In the genomic region with DNA sequence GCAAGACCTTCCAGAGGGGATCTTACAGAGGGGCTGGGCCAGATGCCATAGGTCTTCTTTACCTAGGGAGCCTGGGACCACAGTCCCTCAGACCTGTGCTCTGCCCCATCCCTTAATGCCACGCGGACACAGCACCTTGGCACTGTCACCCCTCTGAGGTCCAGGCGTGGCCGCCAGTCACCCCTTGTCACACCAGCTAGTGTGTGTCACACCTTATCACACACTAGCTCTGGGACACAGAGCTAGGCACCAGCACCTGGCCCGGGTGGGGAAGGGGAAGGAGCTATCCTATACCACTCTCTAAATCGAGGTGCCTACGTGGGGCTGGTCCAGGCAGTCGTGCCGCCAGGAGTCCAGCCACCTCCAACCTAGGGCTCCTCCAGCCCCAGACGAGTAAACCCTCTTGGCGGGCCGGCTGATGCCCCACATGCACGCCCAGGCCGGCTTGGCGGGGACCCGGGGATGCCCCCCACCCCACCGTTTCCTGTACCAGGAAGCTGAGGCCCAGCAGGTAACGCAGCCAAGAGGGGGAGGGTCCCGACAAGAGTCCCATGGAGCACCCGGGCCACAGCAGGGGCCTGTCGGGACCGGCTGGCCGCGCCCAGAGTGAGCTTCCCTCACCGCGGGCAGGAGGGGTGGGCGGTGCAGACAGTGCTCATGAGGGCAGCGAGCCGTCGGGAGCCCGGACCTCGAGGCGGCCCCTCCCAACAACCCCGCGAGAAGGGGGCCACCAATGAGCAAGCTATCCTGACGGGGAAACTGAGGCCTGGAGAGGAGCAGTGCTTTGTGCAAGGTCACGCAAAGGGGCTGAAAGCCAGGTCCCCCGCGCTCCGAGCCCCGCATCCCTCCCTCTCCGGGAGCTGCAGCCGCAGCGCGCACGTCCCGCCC, we compare ENCODE assay signal across 8 cellular contexts. TPM values are rescaled to one million over a fixed set of nuclear protein-coding genes. Genes with fewer than 3 reads are reported as not detected.
DNase-seq lines count a peak whose midpoint lies in the region; ATAC-seq, FAIRE-seq and TF ChIP-seq lines count a peak whose summit lies in the region.

No MANE protein-coding gene starts in this region.

- H3K9ac ChIP-seq in HepG2 (ENCODE audit: insufficient read depth, low read depth, low read length) = peak overlapping the region; percentile 79

- H3K27me3 Mint-ChIP-seq in central memory CD8-positive, alpha-beta T cell = no peaks in the 10 kb centered on the region

- no peaks in the 10 kb centered on the region for H4K20me1 ChIP-seq in HepG2 (ENCODE audit: insufficient read depth, low read length)

- POLR2A ChIA-PET in HEK293T (lab: Yijun Ruan, JAX) (interaction anchor here (0.6 to 1.2 kb wide), 4 partner anchors 64 to 270 kb away, joined by 3 to 4 read pairs (median 3); a partner anchor contains a TSS), HepG2 (lab: Yijun Ruan, JAX) (interaction anchor here (0.9 to 3.6 kb wide), 11 partner anchors 9 to 209 kb away, joined by 3 to 24 read pairs (median 5); a partner anchor contains a TSS)

- peak overlapping the region; percentile 65 for H3K27ac Mint-ChIP-seq in central memory CD8-positive, alpha-beta T cell (ENCODE audit: low read depth)
- H3K27ac Mint-ChIP-seq in stimulated activated effector memory CD8-positive, alpha-beta T cell treated with anti-CD3 and anti-CD28 coated beads, Interleukin-12 subunit alpha, Interleukin-12 subunit beta, amount 100 ng/mL, for 72 hours = no peak overlapping the region

- BruUV-seq in HepG2 (replicated peaks; lab: Mats Ljungman, UMichigan) = no TSS peak

- intact Hi-C loops in HepG2 (cut with micrococcal nuclease; ENCODE audit: unreplicated experiment) = loop anchor here (1.0 to 5.0 kb wide), 5 partner anchors 15 to 115 kb away; a partner anchor contains a TSS

- peak overlapping the region; percentile 68 for H3K27ac ChIP-seq in HepG2 (ENCODE audit: extremely low read length, insufficient read depth, low read length)

- H3K27me3 ChIP-seq in HepG2 (ENCODE audit: control insufficient read depth in 1 of 2, insufficient read depth in 2 of 2, low read length in 2 of 2) = no peaks in the 10 kb centered on the region

- CTCF ChIA-PET in HEK293T (lab: Yijun Ruan, JAX) = no interaction called here
- CTCF ChIA-PET in HepG2 (lab: Yijun Ruan, JAX; ENCODE audit: low intra/inter-chr PET ratio, low total read pairs) = interaction anchor here (1.0 to 1.9 kb wide), 2 partner anchors 72 kb away, joined by 3 to 8 read pairs; no protein-coding TSS in a partner anchor

- in situ Hi-C loops in HepG2 (cut with HindIII; ENCODE audit: extremely low pct_ligation_motif_present, low pct_unique_long_range_greater_than_20kb) = loop anchor here (5.0 kb wide), 1 partner anchor 75 kb away; a partner anchor contains a TSS

- TF ChIP-seq EP300 in HepG2 (IDR thresholded peaks at IDR 0.05; ENCODE audit: low read depth in 2 of 2, low read length in 2 of 2) = no peak
- no peak for TF ChIP-seq EP300 in HepG2 (CRISPR knock-in tag; IDR thresholded peaks at IDR 0.05; ENCODE audit: borderline replicate concordance)

- H3K4me3 Mint-ChIP-seq in central memory CD8-positive, alpha-beta T cell = peak overlapping the region; percentile 83
- peak overlapping the region; percentile 78 for H3K4me3 Mint-ChIP-seq in stimulated activated effector memory CD8-positive, alpha-beta T cell treated with anti-CD3 and anti-CD28 coated beads, Interleukin-12 subunit alpha, Interleukin-12 subunit beta, amount 100 ng/mL, for 72 hours

- DNase-seq in COLO668 (lab: John Stamatoyannopoulos, UW; ENCODE audit: unreplicated experiment) (peak; percentile 37), HEK293T (ENCODE audit: extremely low spot score) (peak; percentile 39), T follicular helper cell (ENCODE audit: low read depth) (peak; percentile 14), HepG2 (ENCODE audit: low spot score) (no peak), cerebellar nuclear complex (lab: John Stamatoyannopoulos, UW) (no peak), foreskin melanocyte (no peak)
- no peak for DNase-seq in central memory CD8-positive, alpha-beta T cell (ENCODE audit: low spot score in 2 of 2)
- peak; percentile 17 to 67 for DNase-seq in stimulated activated effector memory CD8-positive, alpha-beta T cell treated with anti-CD3 and anti-CD28 coated beads, Interleukin-12 subunit alpha, Interleukin-12 subunit beta, amount 100 ng/mL, for 72 hours (ENCODE audit: low spot score in 2 of 2)

- 4% methylated on average over 10 of the region's 47 CpGs for WGBS in HepG2 (ENCODE audit: low lambda C conversion rate)

- no peaks in the 10 kb centered on the region for H3K9me3 ChIP-seq in HepG2 (ENCODE audit: low read length)

- peak; percentile 16 for ATAC-seq in central memory CD8-positive, alpha-beta T cell (replicated peaks; ENCODE audit: extremely low read depth, poor library complexity, severe bottlenecking)
- peak; percentile 61 for ATAC-seq in HepG2
- ATAC-seq in stimulated activated effector memory CD8-positive, alpha-beta T cell treated with anti-CD3 and anti-CD28 coated beads, Interleukin-12 subunit alpha, Interleukin-12 subunit beta, amount 100 ng/mL, for 72 hours = peak; percentile 46

- no peaks in the 10 kb centered on the region for H3K36me3 ChIP-seq in HepG2 (replicated peaks in 1 of 2; ENCODE audit: control insufficient read depth in 1 of 2, insufficient read depth in 2 of 2, low read length in 2 of 2)

- TF ChIP-seq CTCF in HepG2 (CRISPR knock-in tag; IDR thresholded peaks at IDR 0.05) = no peak

- peak overlapping the region; percentile 85 for H3K4me2 ChIP-seq in HepG2 (ENCODE audit: low read depth, low read length)

- H2AFZ ChIP-seq in HepG2 (ENCODE audit: low read length) = no peak overlapping the region

- H3K4me1 Mint-ChIP-seq in central memory CD8-positive, alpha-beta T cell = peaks cover 37% of the 10 kb centered on the region
- peaks cover 34% of the 10 kb centered on the region for H3K4me1 Mint-ChIP-seq in stimulated activated effector memory CD8-positive, alpha-beta T cell treated with anti-CD3 and anti-CD28 coated beads, Interleukin-12 subunit alpha, Interleukin-12 subunit beta, amount 100 ng/mL, for 72 hours

- FAIRE-seq in HepG2 (lab: Jason Lieb, UNC) = no peak

- no peaks in the 10 kb centered on the region for H3K9me3 Mint-ChIP-seq in central memory CD8-positive, alpha-beta T cell
- no peaks in the 10 kb centered on the region for H3K9me3 Mint-ChIP-seq in stimulated activated effector memory CD8-positive, alpha-beta T cell treated with anti-CD3 and anti-CD28 coated beads, Interleukin-12 subunit alpha, Interleukin-12 subunit beta, amount 100 ng/mL, for 72 hours

- peaks cover 44% of the 10 kb centered on the region for H3K4me1 ChIP-seq in HepG2 (ENCODE audit: insufficient read depth, low read length)

- no peak for TF ChIP-seq RAD21 in HepG2 (CRISPR knock-in tag; IDR thresholded peaks at IDR 0.05)

- H3K4me3 ChIP-seq in HepG2 (replicated peaks in 1 of 3; ENCODE audit: insufficient read depth in 1 of 3, low read depth in 2 of 3, low read length in 3 of 3) = peak overlapping the region; percentile 81 to 98 (median 84)

- H3K79me2 ChIP-seq in HepG2 (ENCODE audit: insufficient read depth, low read length) = peaks cover 42% of the 10 kb centered on the region

- no peak for TF ChIP-seq POLR2A in HepG2 (IDR thresholded peaks at IDR 0.05; ENCODE audit: insufficient read depth in 1 of 2, low read depth in 2 of 2, low read length in 2 of 2)

- peaks cover 3% of the 10 kb centered on the region for H3K36me3 Mint-ChIP-seq in central memory CD8-positive, alpha-beta T cell (ENCODE audit: insufficient read depth)
- H3K36me3 Mint-ChIP-seq in stimulated activated effector memory CD8-positive, alpha-beta T cell treated with anti-CD3 and anti-CD28 coated beads, Interleukin-12 subunit alpha, Interleukin-12 subunit beta, amount 100 ng/mL, for 72 hours = peaks cover 10% of the 10 kb centered on the region

TF ChIP-seq in HEK293T, 16 proteins besides CTCF, POLR2A, EP300 and RAD21:
- no peak for TF ChIP-seq FOXA1 (IDR thresholded peaks at IDR 0.05)
- no peak for TF ChIP-seq FOXM1 (IDR thresholded peaks at IDR 0.05; ENCODE audit: borderline replicate concordance)
- no peak for TF ChIP-seq SUZ12 (IDR thresholded peaks at IDR 0.05)
- no peak for TF ChIP-seq HDGF (IDR thresholded peaks at IDR 0.05; ENCODE audit: borderline replicate concordance)
- no peak for TF ChIP-seq ZNF384 (IDR thresholded peaks at IDR 0.05)
- TF ChIP-seq ELF4 (IDR thresholded peaks at IDR 0.05) = no peak
- no peak for TF ChIP-seq BHLHE40 (IDR thresholded peaks at IDR 0.05; ENCODE audit: borderline replicate concordance)
- TF ChIP-seq FOXK2 (IDR thresholded peaks at IDR 0.05) = no peak
TF ChIP-seq in HEK293T: peak in this region for 0.

TF ChIP-seq in HepG2, 621 proteins besides CTCF, POLR2A, EP300 and RAD21 (continues in another document):
- TF ChIP-seq ZNF720 (CRISPR knock-in tag; IDR thresholded peaks at IDR 0.05) (no peak), MATR3 (CRISPR knock-in tag; IDR thresholded peaks at IDR 0.05) (no peak), ONECUT2 (CRISPR knock-in tag; IDR thresholded peaks at IDR 0.05) (no peak), HDAC6 (IDR thresholded peaks at IDR 0.05; ENCODE audit: low read depth, low read length) (no peak), DPF2 (CRISPR knock-in tag; IDR thresholded peaks at IDR 0.05; ENCODE audit: borderline replicate concordance, low read depth) (no peak), HNRNPLL (IDR thresholded peaks at IDR 0.05; ENCODE audit: low read depth, low read length, poor library complexity, severe bottlenecking) (peak; percentile 14)

RNA-seq across cellular contexts. Expression of a gene that starts 0.6 kb away (rescaled TPM):
- 14.4 and 19.8 TPM in 2 replicates for total RNA-seq in HepG2 (2016; rRNA removed; fragmentation: Illumina TruSeq; extraction: Trizol)
- 3.5 and 3.6 TPM in 2 replicates for total RNA-seq in HepG2 (2016; cell fraction: cytosol; rRNA removed; fragmentation: Illumina TruSeq; extraction: Trizol; ENCODE audit: low read depth)
- total RNA-seq in HepG2 (2016; cell fraction: insoluble cytoplasmic fraction; rRNA removed; fragmentation: Illumina TruSeq; extraction: Trizol) = 14.0 and 19.0 TPM in 2 replicates
- 12.4 and 12.5 TPM in 2 replicates for total RNA-seq in HepG2 (2016; cell fraction: membrane; rRNA removed; fragmentation: Illumina TruSeq; extraction: Trizol)
- 8.5 and 10.2 TPM in 2 replicates for total RNA-seq in HepG2 (2016; cell fraction: nucleus; rRNA removed; fragmentation: Illumina TruSeq; extraction: Trizol)
- 12.9 and 15.3 TPM in 2 replicates for polyA plus RNA-seq in HepG2 (2011; rRNA removed)
- 12.3 and 15.4 TPM in 2 replicates for polyA plus RNA-seq in HepG2 (2011; cell fraction: cytosol; rRNA removed)
- polyA plus RNA-seq in HepG2 (2011; cell fraction: nucleus; rRNA removed) = 7.9 and 8.1 TPM in 2 replicates
- 5.9 and 8.4 TPM in 2 replicates for polyA plus RNA-seq in HepG2 (2012)
- 5.6 TPM in 2 replicates for polyA plus RNA-seq in HepG2 (2016; cell fraction: cytosol; fragmentation: Illumina TruSeq; extraction: Trizol; ENCODE audit: low read depth)
- polyA plus RNA-seq in HepG2 (2016; cell fraction: insoluble cytoplasmic fraction; fragmentation: Illumina TruSeq; extraction: Trizol; ENCODE audit: low read depth) = 21.2 and 23.2 TPM in 2 replicates
- 9.4 and 10.3 TPM in 2 replicates for polyA plus RNA-seq in HepG2 (2016; cell fraction: membrane; fragmentation: Illumina TruSeq; extraction: Trizol; ENCODE audit: low read depth)
- polyA plus RNA-seq in HepG2 (2016; cell fraction: nucleus; fragmentation: Illumina TruSeq; extraction: Trizol; ENCODE audit: insufficient read depth, low read depth) = 21.7 and 22.4 TPM in 2 replicates
- 7.1 and 26.4 TPM in 2 replicates for polyA minus RNA-seq in HepG2 (2011; rRNA and poly(A)+ RNA removed; ENCODE audit: low replicate concordance)
- 9.8 and 10.3 TPM in 2 replicates for polyA minus RNA-seq in HepG2 (2011; cell fraction: cytosol; rRNA and poly(A)+ RNA removed)
- polyA minus RNA-seq in HepG2 (2011; cell fraction: nucleus; rRNA and poly(A)+ RNA removed) = 4.6 and 5.3 TPM in 2 replicates

Comparison
In these comparisons a context has a peak if more than half of its experiments do, and no peak if none do; other contexts are left out.
1. DNase-seq: peak in COLO668 (single experiment), HEK293T (single experiment), T follicular helper cell (single experiment) and stimulated activated effector memory CD8-positive, alpha-beta T cell treated with anti-CD3 and anti-CD28 coated beads, Interleukin-12 subunit alpha, Interleukin-12 subunit beta, amount 100 ng/mL, for 72 hours (2 of 2); none in central memory CD8-positive, alpha-beta T cell (0 of 2), HepG2 (single experiment), cerebellar nuclear complex (0 of 2) and foreskin melanocyte (single experiment).
2. Peak in every context shown above with its lines, with median percentiles within 50 percentile points of each other: ATAC-seq.